1 cellular context compared by ENCODE assay signal in the genomic region with DNA sequence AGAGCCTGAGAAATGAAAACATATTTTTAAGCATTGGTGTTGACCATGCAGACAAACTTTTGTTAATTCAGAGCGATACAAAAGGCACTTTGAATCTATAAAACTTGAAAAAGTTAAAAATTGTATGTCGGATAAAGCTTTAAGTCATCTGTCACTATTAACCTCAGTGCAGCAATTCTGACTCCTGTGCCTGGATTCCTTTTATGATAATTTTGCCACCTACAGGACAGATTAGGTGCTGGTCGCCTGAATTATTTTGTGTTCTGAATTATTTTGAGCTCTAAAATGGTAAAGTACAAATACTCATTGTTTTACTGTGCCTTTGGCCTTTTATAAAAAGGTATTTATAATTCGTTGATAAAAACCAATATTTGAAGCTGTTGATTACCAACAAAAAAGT.
TF ChIP-seq lines count a peak whose summit lies in the region.

No MANE protein-coding gene starts in this region.

TF ChIP-seq in HepG2, 621 proteins besides CTCF, POLR2A, EP300 and RAD21:
- TF ChIP-seq, protein P1, sequence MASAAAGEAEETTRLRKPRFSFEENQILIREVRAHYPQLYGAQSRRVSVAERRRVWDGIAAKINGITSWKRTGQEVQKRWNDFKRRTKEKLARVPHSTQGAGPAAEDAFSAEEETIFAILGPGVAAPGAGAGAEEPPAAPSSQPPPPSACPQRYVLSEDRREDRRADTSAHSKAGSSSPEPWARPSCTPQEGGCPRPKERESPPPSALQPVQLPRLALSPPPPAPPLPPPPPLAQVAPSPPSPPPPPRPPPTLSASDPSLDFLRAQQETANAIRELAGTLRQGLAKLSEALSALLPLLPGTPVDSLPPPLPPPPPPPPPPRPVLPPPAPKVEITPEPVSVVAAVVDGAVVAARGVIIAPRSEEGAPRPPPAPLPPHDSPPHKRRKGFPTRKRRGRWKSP (CRISPR knock-in tag; IDR thresholded peaks at IDR 0.05), result no peak
- TF ChIP-seq STAG1 (CRISPR knock-in tag; IDR thresholded peaks at IDR 0.05), result peak; percentile 28; the same call in 1 of the 2 replicates
